1 cellular context compared by ENCODE assay signal in genomic region chr6:109050447-109051102, GRCh38.
TF ChIP-seq lines count a peak whose summit lies in the region.

No MANE protein-coding gene starts in this region.

TF ChIP-seq in HepG2, 621 proteins besides CTCF, POLR2A, EP300 and RAD21 (continued from another document and continues in another):
- no peak for TF ChIP-seq RERE (CRISPR knock-in tag; IDR thresholded peaks at IDR 0.05; ENCODE audit: low read depth)
- TF ChIP-seq ARID3A (IDR thresholded peaks at IDR 0.05; ENCODE audit: low read depth, low read length), result no peak
- peak; percentile 41; the same call in 1 of the 2 replicates for TF ChIP-seq HDAC2 (CRISPR knock-in tag; IDR thresholded peaks at IDR 0.05)
- TF ChIP-seq ZNF75D (CRISPR knock-in tag; IDR thresholded peaks at IDR 0.05; ENCODE audit: borderline replicate concordance), result no peak
- peak; percentile 35 for TF ChIP-seq HNF4A (CRISPR knock-in tag; IDR thresholded peaks at IDR 0.05)
- no peak for TF ChIP-seq ZNF414 (CRISPR knock-in tag; IDR thresholded peaks at IDR 0.05)
- TF ChIP-seq BRCA1 (CRISPR knock-in tag; IDR thresholded peaks at IDR 0.05), result no peak
- peak; percentile 44; the same call in 1 of the 2 replicates for TF ChIP-seq HMG20A (CRISPR knock-in tag; IDR thresholded peaks at IDR 0.05; ENCODE audit: borderline replicate concordance)
- TF ChIP-seq FOXM1 (CRISPR knock-in tag; IDR thresholded peaks at IDR 0.05), result no peak
- TF ChIP-seq ZNF629 (CRISPR knock-in tag; conservative IDR thresholded peaks at IDR 0.05), result 0 out of 2 replicates have a peak, but pooled peaks have one; percentile 26
- TF ChIP-seq KMT2B (CRISPR knock-in tag; IDR thresholded peaks at IDR 0.05), result 0 out of 2 replicates have a peak, but pooled peaks have one; percentile 21
- TF ChIP-seq DRAP1 (CRISPR knock-in tag; IDR thresholded peaks at IDR 0.05), result no peak
- no peak for TF ChIP-seq AFF4 (CRISPR knock-in tag; IDR thresholded peaks at IDR 0.05)
- TF ChIP-seq PAXIP1 (CRISPR knock-in tag; conservative IDR thresholded peaks at IDR 0.05), result 0 out of 2 replicates have a peak, but pooled peaks have one; percentile 35
- no peak for TF ChIP-seq SMAD1 (CRISPR knock-in tag; IDR thresholded peaks at IDR 0.05; ENCODE audit: borderline replicate concordance, low read depth)
- TF ChIP-seq TEF (CRISPR knock-in tag; IDR thresholded peaks at IDR 0.05), result peak; percentile 82
- TF ChIP-seq THYN1 (CRISPR knock-in tag; IDR thresholded peaks at IDR 0.05; ENCODE audit: borderline replicate concordance, low read depth), result no peak
- no peak for TF ChIP-seq ZNF552 (CRISPR knock-in tag; IDR thresholded peaks at IDR 0.05; ENCODE audit: borderline replicate concordance)
- TF ChIP-seq HNF1A (IDR thresholded peaks at IDR 0.05; ENCODE audit: low read depth), result 0 out of 2 replicates have a peak, but pooled peaks have one; percentile 7
- no peak for TF ChIP-seq HNF1A (CRISPR knock-in tag; IDR thresholded peaks at IDR 0.05; ENCODE audit: borderline replicate concordance)
- peak; percentile 68; the same call in 1 of the 2 replicates for TF ChIP-seq ISL2 (CRISPR knock-in tag; IDR thresholded peaks at IDR 0.05)
- no peak for TF ChIP-seq DNMT3B (CRISPR knock-in tag; conservative IDR thresholded peaks at IDR 0.05)
- TF ChIP-seq HNRNPUL1 (IDR thresholded peaks at IDR 0.05; ENCODE audit: low read depth, low read length), result no peak
- no peak for TF ChIP-seq E2F1 (CRISPR knock-in tag; IDR thresholded peaks at IDR 0.05)
- TF ChIP-seq RARA (CRISPR knock-in tag; IDR thresholded peaks at IDR 0.05), result 0 out of 2 replicates have a peak, but pooled peaks have one; percentile 20
- TF ChIP-seq TP53 (CRISPR knock-in tag; conservative IDR thresholded peaks at IDR 0.05), result no peak
- TF ChIP-seq ZUFSP (CRISPR knock-in tag; IDR thresholded peaks at IDR 0.05; ENCODE audit: borderline replicate concordance), result no peak
- TF ChIP-seq PHF21A (CRISPR knock-in tag; IDR thresholded peaks at IDR 0.05), result no peak
- no peak for TF ChIP-seq AGO2 (optimal IDR thresholded peaks at IDR 0.05; ENCODE audit: low read depth, low read length)
- TF ChIP-seq SNAI1 (CRISPR knock-in tag; IDR thresholded peaks at IDR 0.05; ENCODE audit: borderline replicate concordance), result no peak
- no peak for TF ChIP-seq ZNF589 (CRISPR knock-in tag; conservative IDR thresholded peaks at IDR 0.05)
